8 cellular contexts compared by ENCODE assay signal in the genomic region with DNA sequence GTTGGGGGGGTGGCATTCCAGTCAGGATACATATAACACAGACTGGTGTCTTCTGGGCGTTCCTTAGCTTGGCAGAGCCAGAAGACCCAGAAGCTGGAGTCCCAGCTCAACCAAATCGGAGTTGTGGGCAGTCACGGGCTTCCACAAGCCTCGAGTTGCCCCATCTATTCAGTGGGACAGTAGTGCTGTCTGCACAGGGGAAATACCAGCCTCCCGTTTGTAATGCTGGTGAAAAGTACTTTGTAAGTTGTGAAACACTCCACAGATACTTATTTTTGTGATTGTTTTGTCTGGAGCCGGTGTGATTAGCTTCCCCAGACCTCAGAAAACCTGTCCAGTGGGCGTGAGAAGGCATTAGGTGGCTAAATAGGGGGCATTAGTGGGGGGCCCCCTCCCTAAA. TPM values are rescaled to one million over a fixed set of nuclear protein-coding genes. Genes with fewer than 3 reads are reported as not detected.
DNase-seq lines count a peak whose midpoint lies in the region; ATAC-seq and TF ChIP-seq lines count a peak whose summit lies in the region.

No MANE protein-coding gene starts in this region.

- ATAC-seq in HG03457 (IDR thresholded peaks at IDR 0.05; ENCODE audit: unreplicated experiment): peak; percentile 20

- DNase-seq in GM13977 (ENCODE audit: low spot score) (peak; percentile 66), brain microvascular endothelial cell (no peak), osteoblast (ENCODE audit: insufficient read length, low spot score, missing footprints) (no peak), DMS153 treated with DMSO at 0.1 percent for 48 hours (lab: John Stamatoyannopoulos, UW; ENCODE audit: unreplicated experiment) (no peak), midbrain (lab: John Stamatoyannopoulos, UW) (no peak), middle frontal gyrus (ENCODE audit: extremely low spot score, low spot score) (no peak), NCI-H146 (lab: John Stamatoyannopoulos, UW) (no peak)

- peak overlapping the region; percentile 61 for H3K4me2 ChIP-seq in osteoblast (ENCODE audit: insufficient read depth, low read length)

- no peaks in the 10 kb centered on the region for H3K9me3 ChIP-seq in osteoblast (ENCODE audit: low read depth, low read length)

- H3K79me2 ChIP-seq in osteoblast (ENCODE audit: insufficient read depth, low read length): peaks cover 60% of the 10 kb centered on the region

- TF ChIP-seq CTCF in GM13977 (IDR thresholded peaks at IDR 0.05; ENCODE audit: extremely low read depth, insufficient read depth, missing control alignments): no peak
- no peak for TF ChIP-seq CTCF in brain microvascular endothelial cell (IDR thresholded peaks at IDR 0.05; ENCODE audit: low read depth, low read length, missing control alignments)
- no peak for TF ChIP-seq CTCF in osteoblast (IDR thresholded peaks at IDR 0.05; ENCODE audit: extremely low read depth, low read depth, low read length)

- H3K36me3 ChIP-seq in brain microvascular endothelial cell (replicated peaks) (no peaks in the 10 kb centered on the region), osteoblast (ENCODE audit: insufficient read depth, low read length) (no peaks in the 10 kb centered on the region)

- H3K27ac ChIP-seq in brain microvascular endothelial cell: peak overlapping the region; percentile 77
- peak overlapping the region; percentile 88 for H3K27ac ChIP-seq in osteoblast (ENCODE audit: low read depth, low read length)

- H2AFZ ChIP-seq in osteoblast (ENCODE audit: low read length): peak overlapping the region; percentile 42

- no peaks in the 10 kb centered on the region for H3K27me3 ChIP-seq in brain microvascular endothelial cell (replicated peaks)
- no peaks in the 10 kb centered on the region for H3K27me3 ChIP-seq in osteoblast (ENCODE audit: insufficient read depth, low read length)

- peaks cover 12% of the 10 kb centered on the region for H4K20me1 ChIP-seq in osteoblast (ENCODE audit: insufficient read depth, low read length)

- in situ Hi-C loops in GM13977 (cut with MboI; ENCODE audit: low pct_unique_long_range_greater_than_20kb, low sequenced_read_pairs, unreplicated experiment) (no loop called here), brain microvascular endothelial cell (cut with HindIII; ENCODE audit: low pct_ligation_motif_present, low sequenced_read_pairs) (no loop called here)

- peaks cover 41% of the 10 kb centered on the region for H3K4me1 ChIP-seq in osteoblast (ENCODE audit: insufficient read depth, low read length)

- no peak overlapping the region for H3K4me3 ChIP-seq in brain microvascular endothelial cell (ENCODE audit: low read depth, low read length)
- H3K4me3 ChIP-seq in osteoblast (ENCODE audit: insufficient read depth, low read length): peak overlapping the region; percentile 59

RNA-seq across cellular contexts. Expression of a gene that starts 13.6 kb away (rescaled TPM):
- total RNA-seq in osteoblast: 47.1 and 52.5 TPM in 2 replicates

RNA-seq across cellular contexts. Expression of a gene that starts 20.6 kb away (rescaled TPM):
- total RNA-seq in osteoblast: 27.5 and 27.7 TPM in 2 replicates

RNA-seq across cellular contexts. Expression of a gene that starts 30.7 kb away (rescaled TPM):
- total RNA-seq in osteoblast: 0.29 and 0.36 TPM in 2 replicates
